Comparison of ENCODE assay signal across 23 cellular contexts in genomic region chr14:31921251-31921650, GRCh38.
"Had no signal": no experiment of that assay in that cellular context is flagged by ENCODE, and none has a peak within 500 bp of the region (broad histone marks: within the 10 kb centered on the region; RNA-seq: fewer than 3 reads in every experiment).

No MANE protein-coding gene starts in this region.

- H3K4me3 Mint-ChIP-seq: activated naive CD8-positive, alpha-beta T cell; activated T-cell treated with anti-CD3 and anti-CD28 coated beads, Interleukin-2, amount 50 U/mL, for 24 hours; activated T-helper 17 cell treated with anti-CD3 and anti-CD28 coated beads, Interleukin-2, amount 50 U/mL, for 72 hours; effector memory CD8-positive, alpha-beta T cell; memory B cell; natural killer cell treated with Interleukin-12 subunit alpha and Interleukin-12 subunit beta and Interleukin-15 and Interleukin-18, amount 100 ng/mL, for 72 hours; stimulated activated naive B cell treated with anti-CD40 and anti-IgM and Interleukin-4, amounts not matched to agents 10 μg/mL and 1 μg/mL and 100 μg/mL, for 72 hours; WTC11 had no signal

- H3K9me3 ChIP-seq: adrenal gland, ascending aorta, colonic mucosa, esophagus squamous epithelium, gastroesophageal sphincter, heart left ventricle, sigmoid colon, transverse colon had no signal

- H3K27ac ChIP-seq: adrenal gland, ascending aorta, colonic mucosa, esophagus squamous epithelium, gastroesophageal sphincter, heart left ventricle, sigmoid colon, transverse colon had no signal

- DNase-seq: activated CD8-positive, alpha-beta memory T cell treated with anti-CD3 and anti-CD28 coated beads, Interleukin-2, amount 50 U/mL, for 4 hours; activated T-cell treated with anti-CD3 and anti-CD28 coated beads, Interleukin-2, amount 50 U/mL, for 24 hours; adrenal gland; colonic mucosa; dorsolateral prefrontal cortex; effector memory CD8-positive, alpha-beta T cell; esophagus squamous epithelium; heart left ventricle; left colon; retina; sigmoid colon; stimulated activated CD4-positive, alpha-beta T cell treated with anti-CD3 and anti-CD28 coated beads, Interleukin-2, amount 100 ng/mL, for 48 hours; stimulated activated CD8-positive, alpha-beta memory T cell treated with anti-CD3 and anti-CD28 coated beads, Interleukin-4, amount 100 ng/mL, for 48 hours; stimulated activated naive B cell treated with anti-CD40 and anti-IgM and Interleukin-4, amounts not matched to agents 10 μg/mL and 1 μg/mL and 100 μg/mL, for 72 hours; transverse colon had no signal

- H3K36me3 ChIP-seq: adrenal gland, ascending aorta, colonic mucosa, esophagus squamous epithelium, gastroesophageal sphincter, heart left ventricle, sigmoid colon, transverse colon had no signal

- H3K4me1 ChIP-seq: adrenal gland, ascending aorta, colonic mucosa, sigmoid colon had no signal

- H3K4me1 Mint-ChIP-seq: activated T-helper 17 cell treated with anti-CD3 and anti-CD28 coated beads, Interleukin-2, amount 50 U/mL, for 72 hours; WTC11 had no signal

- H3K27me3 ChIP-seq: adrenal gland, ascending aorta, colonic mucosa, dorsolateral prefrontal cortex, esophagus squamous epithelium, gastroesophageal sphincter, heart left ventricle, sigmoid colon, transverse colon had no signal

- H3K9me3 Mint-ChIP-seq: activated T-cell treated with anti-CD3 and anti-CD28 coated beads, Interleukin-2, amount 50 U/mL, for 24 hours; activated T-helper 17 cell treated with anti-CD3 and anti-CD28 coated beads, Interleukin-2, amount 50 U/mL, for 72 hours; memory B cell; natural killer cell treated with Interleukin-12 subunit alpha and Interleukin-12 subunit beta and Interleukin-15 and Interleukin-18, amount 100 ng/mL, for 72 hours; stimulated activated naive B cell treated with anti-CD40 and anti-IgM and Interleukin-4, amounts not matched to agents 10 μg/mL and 1 μg/mL and 100 μg/mL, for 72 hours had no signal

- H3K27ac Mint-ChIP-seq: activated naive CD8-positive, alpha-beta T cell; activated T-cell treated with anti-CD3 and anti-CD28 coated beads, Interleukin-2, amount 50 U/mL, for 24 hours; activated T-helper 17 cell treated with anti-CD3 and anti-CD28 coated beads, Interleukin-2, amount 50 U/mL, for 72 hours; effector memory CD8-positive, alpha-beta T cell; memory B cell; natural killer cell treated with Interleukin-12 subunit alpha and Interleukin-12 subunit beta and Interleukin-15 and Interleukin-18, amount 100 ng/mL, for 72 hours; progenitor cell of endocrine pancreas; stimulated activated naive B cell treated with anti-CD40 and anti-IgM and Interleukin-4, amounts not matched to agents 10 μg/mL and 1 μg/mL and 100 μg/mL, for 72 hours; WTC11 had no signal

- H3K27me3 Mint-ChIP-seq: effector memory CD8-positive, alpha-beta T cell; memory B cell; natural killer cell treated with Interleukin-12 subunit alpha and Interleukin-12 subunit beta and Interleukin-15 and Interleukin-18, amount 100 ng/mL, for 72 hours; progenitor cell of endocrine pancreas had no signal

- ATAC-seq: activated T-helper 17 cell treated with anti-CD3 and anti-CD28 coated beads, Interleukin-2, amount 50 U/mL, for 72 hours; effector memory CD8-positive, alpha-beta T cell; gastroesophageal sphincter; heart left ventricle; left colon; natural killer cell treated with Interleukin-12 subunit alpha and Interleukin-12 subunit beta and Interleukin-15 and Interleukin-18, amount 100 ng/mL, for 72 hours; stimulated activated naive B cell treated with anti-CD40 and anti-IgM and Interleukin-4, amounts not matched to agents 10 μg/mL and 1 μg/mL and 100 μg/mL, for 72 hours; WTC11 had no signal

- H3K4me3 ChIP-seq: adrenal gland, ascending aorta, colonic mucosa, dorsolateral prefrontal cortex, esophagus squamous epithelium, gastroesophageal sphincter, heart left ventricle, sigmoid colon, transverse colon had no signal

- H3K36me3 Mint-ChIP-seq: activated naive CD8-positive, alpha-beta T cell; memory B cell; natural killer cell treated with Interleukin-12 subunit alpha and Interleukin-12 subunit beta and Interleukin-15 and Interleukin-18, amount 100 ng/mL, for 72 hours; stimulated activated naive B cell treated with anti-CD40 and anti-IgM and Interleukin-4, amounts not matched to agents 10 μg/mL and 1 μg/mL and 100 μg/mL, for 72 hours; WTC11 had no signal
